Comparison of ENCODE assay signal across 1 cellular context in the genomic region with DNA sequence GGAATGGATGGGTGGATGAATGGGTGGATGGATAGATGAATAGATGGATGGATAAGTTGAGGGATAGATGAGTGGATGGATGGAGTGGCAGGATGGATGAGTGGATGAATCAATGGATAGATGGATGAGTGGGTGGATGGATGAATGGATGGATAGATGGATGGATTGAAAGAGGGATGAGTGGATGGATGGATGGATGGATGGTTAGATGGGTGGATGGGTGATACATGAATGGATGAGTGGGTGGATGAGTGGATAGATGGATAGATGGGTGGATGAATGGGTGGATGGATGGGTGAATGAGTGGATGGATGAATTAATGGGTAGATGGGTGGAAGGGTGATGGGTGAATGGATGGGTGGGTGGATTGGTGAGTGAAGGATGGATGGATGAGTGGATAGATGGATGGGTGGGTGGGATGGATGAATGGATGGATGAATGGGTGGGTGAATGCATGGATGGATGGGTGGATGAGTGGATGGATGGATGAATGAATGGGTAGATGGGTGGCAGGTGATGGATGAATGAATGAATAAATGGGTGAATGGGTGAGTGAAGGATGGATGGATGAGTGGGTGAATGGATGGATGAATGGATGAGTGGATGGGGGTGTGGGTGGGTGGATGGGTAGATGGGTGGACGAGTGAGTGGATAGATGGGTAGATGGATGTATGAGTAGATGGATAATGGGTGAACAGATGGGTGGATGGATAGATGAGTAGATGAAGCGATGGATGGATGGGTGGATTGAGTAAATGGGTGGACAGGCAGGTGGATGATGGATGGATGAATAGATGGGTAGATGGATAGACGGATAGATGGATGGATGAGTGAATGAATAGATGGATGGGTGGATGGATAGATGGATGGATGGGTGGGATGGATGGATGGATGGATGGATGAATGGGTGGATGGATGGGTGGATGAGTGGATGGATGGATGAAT.
TF ChIP-seq lines count a peak whose summit lies in the region.

No MANE protein-coding gene starts in this region.

TF ChIP-seq in HEK293, 187 proteins besides CTCF, POLR2A, EP300 and RAD21 (continued from another document):
- TF ChIP-seq ZNF133 (tag by site-specific recombination; IDR thresholded peaks at IDR 0.05) (no peak), ZNF791 (tag by site-specific recombination; IDR thresholded peaks at IDR 0.05) (no peak), ZNF114 (tag by site-specific recombination; IDR thresholded peaks at IDR 0.05) (peak; percentile 64; the same call in 1 of the 2 replicates), ZNF366 (tag by site-specific recombination; conservative IDR thresholded peaks at IDR 0.05) (peak; percentile 98), SCRT1 (tag by site-specific recombination; IDR thresholded peaks at IDR 0.05; ENCODE audit: borderline replicate concordance) (no peak), ZNF19 (tag by site-specific recombination; IDR thresholded peaks at IDR 0.05; ENCODE audit: low read depth) (no peak), EGR2 (tag by site-specific recombination; IDR thresholded peaks at IDR 0.05; ENCODE audit: low read depth) (peak; percentile 91), ZNF175 (tag by site-specific recombination; IDR thresholded peaks at IDR 0.05) (no peak), ZNF670 (tag by site-specific recombination; IDR thresholded peaks at IDR 0.05; ENCODE audit: low read depth) (no peak), ZNF426 (tag by site-specific recombination; IDR thresholded peaks at IDR 0.05) (no peak), ZNF785 (tag by site-specific recombination; IDR thresholded peaks at IDR 0.05) (0 out of 2 replicates have a peak, but pooled peaks have one; percentile 51), ZNF677 (tag by site-specific recombination; IDR thresholded peaks at IDR 0.05) (no peak), ZNF157 (tag by site-specific recombination; IDR thresholded peaks at IDR 0.05) (0 out of 2 replicates have a peak, but pooled peaks have one; percentile 18), ZBTB17 (tag by site-specific recombination; IDR thresholded peaks at IDR 0.05) (peak; percentile 97), HOXD13 (CRISPR knock-in tag; IDR thresholded peaks at IDR 0.05; ENCODE audit: borderline replicate concordance) (no peak), ZNF521 (tag by site-specific recombination; IDR thresholded peaks at IDR 0.05) (peak; percentile 59; the same call in 1 of the 2 replicates), ZNF2 (tag by site-specific recombination; IDR thresholded peaks at IDR 0.05) (no peak), ZNF596 (tag by site-specific recombination; IDR thresholded peaks at IDR 0.05) (no peak), ZNF311 (tag by site-specific recombination; IDR thresholded peaks at IDR 0.05; ENCODE audit: borderline replicate concordance) (peak; percentile 44; the same call in 1 of the 2 replicates), ZNF658 (tag by site-specific recombination; IDR thresholded peaks at IDR 0.05) (no peak)
- TF ChIP-seq, protein P1, sequence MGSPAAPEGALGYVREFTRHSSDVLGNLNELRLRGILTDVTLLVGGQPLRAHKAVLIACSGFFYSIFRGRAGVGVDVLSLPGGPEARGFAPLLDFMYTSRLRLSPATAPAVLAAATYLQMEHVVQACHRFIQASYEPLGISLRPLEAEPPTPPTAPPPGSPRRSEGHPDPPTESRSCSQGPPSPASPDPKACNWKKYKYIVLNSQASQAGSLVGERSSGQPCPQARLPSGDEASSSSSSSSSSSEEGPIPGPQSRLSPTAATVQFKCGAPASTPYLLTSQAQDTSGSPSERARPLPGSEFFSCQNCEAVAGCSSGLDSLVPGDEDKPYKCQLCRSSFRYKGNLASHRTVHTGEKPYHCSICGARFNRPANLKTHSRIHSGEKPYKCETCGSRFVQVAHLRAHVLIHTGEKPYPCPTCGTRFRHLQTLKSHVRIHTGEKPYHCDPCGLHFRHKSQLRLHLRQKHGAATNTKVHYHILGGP (tag by site-specific recombination; IDR thresholded peaks at IDR 0.05), result peak; percentile 55; the same call in 1 of the 2 replicates
- TF ChIP-seq, protein P2, sequence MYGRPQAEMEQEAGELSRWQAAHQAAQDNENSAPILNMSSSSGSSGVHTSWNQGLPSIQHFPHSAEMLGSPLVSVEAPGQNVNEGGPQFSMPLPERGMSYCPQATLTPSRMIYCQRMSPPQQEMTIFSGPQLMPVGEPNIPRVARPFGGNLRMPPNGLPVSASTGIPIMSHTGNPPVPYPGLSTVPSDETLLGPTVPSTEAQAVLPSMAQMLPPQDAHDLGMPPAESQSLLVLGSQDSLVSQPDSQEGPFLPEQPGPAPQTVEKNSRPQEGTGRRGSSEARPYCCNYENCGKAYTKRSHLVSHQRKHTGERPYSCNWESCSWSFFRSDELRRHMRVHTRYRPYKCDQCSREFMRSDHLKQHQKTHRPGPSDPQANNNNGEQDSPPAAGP (tag by site-specific recombination; IDR thresholded peaks at IDR 0.05), result no peak
- TF ChIP-seq, protein P3, sequence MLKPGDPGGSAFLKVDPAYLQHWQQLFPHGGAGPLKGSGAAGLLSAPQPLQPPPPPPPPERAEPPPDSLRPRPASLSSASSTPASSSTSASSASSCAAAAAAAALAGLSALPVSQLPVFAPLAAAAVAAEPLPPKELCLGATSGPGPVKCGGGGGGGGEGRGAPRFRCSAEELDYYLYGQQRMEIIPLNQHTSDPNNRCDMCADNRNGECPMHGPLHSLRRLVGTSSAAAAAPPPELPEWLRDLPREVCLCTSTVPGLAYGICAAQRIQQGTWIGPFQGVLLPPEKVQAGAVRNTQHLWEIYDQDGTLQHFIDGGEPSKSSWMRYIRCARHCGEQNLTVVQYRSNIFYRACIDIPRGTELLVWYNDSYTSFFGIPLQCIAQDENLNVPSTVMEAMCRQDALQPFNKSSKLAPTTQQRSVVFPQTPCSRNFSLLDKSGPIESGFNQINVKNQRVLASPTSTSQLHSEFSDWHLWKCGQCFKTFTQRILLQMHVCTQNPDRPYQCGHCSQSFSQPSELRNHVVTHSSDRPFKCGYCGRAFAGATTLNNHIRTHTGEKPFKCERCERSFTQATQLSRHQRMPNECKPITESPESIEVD (tag by site-specific recombination; IDR thresholded peaks at IDR 0.05), result no peak
- TF ChIP-seq, protein P4, sequence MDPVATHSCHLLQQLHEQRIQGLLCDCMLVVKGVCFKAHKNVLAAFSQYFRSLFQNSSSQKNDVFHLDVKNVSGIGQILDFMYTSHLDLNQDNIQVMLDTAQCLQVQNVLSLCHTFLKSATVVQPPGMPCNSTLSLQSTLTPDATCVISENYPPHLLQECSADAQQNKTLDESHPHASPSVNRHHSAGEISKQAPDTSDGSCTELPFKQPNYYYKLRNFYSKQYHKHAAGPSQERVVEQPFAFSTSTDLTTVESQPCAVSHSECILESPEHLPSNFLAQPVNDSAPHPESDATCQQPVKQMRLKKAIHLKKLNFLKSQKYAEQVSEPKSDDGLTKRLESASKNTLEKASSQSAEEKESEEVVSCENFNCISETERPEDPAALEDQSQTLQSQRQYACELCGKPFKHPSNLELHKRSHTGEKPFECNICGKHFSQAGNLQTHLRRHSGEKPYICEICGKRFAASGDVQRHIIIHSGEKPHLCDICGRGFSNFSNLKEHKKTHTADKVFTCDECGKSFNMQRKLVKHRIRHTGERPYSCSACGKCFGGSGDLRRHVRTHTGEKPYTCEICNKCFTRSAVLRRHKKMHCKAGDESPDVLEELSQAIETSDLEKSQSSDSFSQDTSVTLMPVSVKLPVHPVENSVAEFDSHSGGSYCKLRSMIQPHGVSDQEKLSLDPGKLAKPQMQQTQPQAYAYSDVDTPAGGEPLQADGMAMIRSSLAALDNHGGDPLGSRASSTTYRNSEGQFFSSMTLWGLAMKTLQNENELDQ (tag by site-specific recombination; IDR thresholded peaks at IDR 0.05; ENCODE audit: low read depth), result no peak
- TF ChIP-seq, protein P5, sequence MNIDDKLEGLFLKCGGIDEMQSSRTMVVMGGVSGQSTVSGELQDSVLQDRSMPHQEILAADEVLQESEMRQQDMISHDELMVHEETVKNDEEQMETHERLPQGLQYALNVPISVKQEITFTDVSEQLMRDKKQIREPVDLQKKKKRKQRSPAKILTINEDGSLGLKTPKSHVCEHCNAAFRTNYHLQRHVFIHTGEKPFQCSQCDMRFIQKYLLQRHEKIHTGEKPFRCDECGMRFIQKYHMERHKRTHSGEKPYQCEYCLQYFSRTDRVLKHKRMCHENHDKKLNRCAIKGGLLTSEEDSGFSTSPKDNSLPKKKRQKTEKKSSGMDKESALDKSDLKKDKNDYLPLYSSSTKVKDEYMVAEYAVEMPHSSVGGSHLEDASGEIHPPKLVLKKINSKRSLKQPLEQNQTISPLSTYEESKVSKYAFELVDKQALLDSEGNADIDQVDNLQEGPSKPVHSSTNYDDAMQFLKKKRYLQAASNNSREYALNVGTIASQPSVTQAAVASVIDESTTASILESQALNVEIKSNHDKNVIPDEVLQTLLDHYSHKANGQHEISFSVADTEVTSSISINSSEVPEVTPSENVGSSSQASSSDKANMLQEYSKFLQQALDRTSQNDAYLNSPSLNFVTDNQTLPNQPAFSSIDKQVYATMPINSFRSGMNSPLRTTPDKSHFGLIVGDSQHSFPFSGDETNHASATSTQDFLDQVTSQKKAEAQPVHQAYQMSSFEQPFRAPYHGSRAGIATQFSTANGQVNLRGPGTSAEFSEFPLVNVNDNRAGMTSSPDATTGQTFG (tag by site-specific recombination; IDR thresholded peaks at IDR 0.05; ENCODE audit: borderline replicate concordance), result peak; percentile 0; the same call in 1 of the 2 replicates
